ENCODE assay signal across 8 cellular contexts in genomic region chr3:44478055-44478468, GRCh38. TPM values are rescaled to one million over a fixed set of nuclear protein-coding genes. Genes with fewer than 3 reads are reported as not detected.
DNase-seq lines count a peak whose midpoint lies in the region; ATAC-seq lines count a peak whose summit lies in the region.

No MANE protein-coding gene starts in this region.

- H3K4me3 Mint-ChIP-seq in CD4-positive, CD25-positive, alpha-beta regulatory T cell = peak overlapping the region; percentile 92 to 98 (median 94)
- H3K4me3 Mint-ChIP-seq in naive thymus-derived CD8-positive, alpha-beta T cell = peak overlapping the region; percentile 86 to 96 (median 93)

- H3K36me3 ChIP-seq in CD4-positive, CD25-positive, alpha-beta regulatory T cell (ENCODE audit: control insufficient read depth, insufficient read depth, low read length) = no peaks in the 10 kb centered on the region

- no peaks in the 10 kb centered on the region for H3K9me3 ChIP-seq in CD4-positive, CD25-positive, alpha-beta regulatory T cell (ENCODE audit: control insufficient read depth in 2 of 2, low read length in 2 of 2)

- no peaks in the 10 kb centered on the region for H3K27me3 Mint-ChIP-seq in CD4-positive, CD25-positive, alpha-beta regulatory T cell
- no peaks in the 10 kb centered on the region for H3K27me3 Mint-ChIP-seq in naive thymus-derived CD8-positive, alpha-beta T cell

- H3K4me3 ChIP-seq in CD4-positive, CD25-positive, alpha-beta regulatory T cell (ENCODE audit: low read depth, low read length) = peak overlapping the region; percentile 55

- peaks cover 14 to 43% (median 29%) of the 10 kb centered on the region in 4 donors for H3K4me1 Mint-ChIP-seq in CD4-positive, CD25-positive, alpha-beta regulatory T cell
- peaks cover 16 to 38% (median 36%) of the 10 kb centered on the region in 4 donors for H3K4me1 Mint-ChIP-seq in naive thymus-derived CD8-positive, alpha-beta T cell

- H3K9me3 Mint-ChIP-seq in CD4-positive, CD25-positive, alpha-beta regulatory T cell = no peaks in the 10 kb centered on the region
- no peaks in the 10 kb centered on the region for H3K9me3 Mint-ChIP-seq in naive thymus-derived CD8-positive, alpha-beta T cell

- H3K36me3 Mint-ChIP-seq in CD4-positive, CD25-positive, alpha-beta regulatory T cell = no peaks in the 10 kb centered on the region
- H3K36me3 Mint-ChIP-seq in naive thymus-derived CD8-positive, alpha-beta T cell = no peaks in the 10 kb centered on the region

- no peak for ATAC-seq in CD4-positive, CD25-positive, alpha-beta regulatory T cell (ENCODE audit: low read depth in 2 of 2)
- no peak for ATAC-seq in naive thymus-derived CD8-positive, alpha-beta T cell

- POLR2A ChIA-PET in naive thymus-derived CD8-positive, alpha-beta T cell (lab: Charles Lee) = interaction anchor here (1.1 to 2.3 kb wide), 2 partner anchors 33 to 139 kb away, joined by 4 to 24 read pairs; partner anchors contain the start of gene TCAIM

- no peak overlapping the region for H3K27ac ChIP-seq in CD4-positive, CD25-positive, alpha-beta regulatory T cell (ENCODE audit: insufficient read depth, low read length, poor library complexity, severe bottlenecking)

- H3K27me3 ChIP-seq in CD4-positive, CD25-positive, alpha-beta regulatory T cell (ENCODE audit: control insufficient read depth, insufficient read depth, low read length) = no peaks in the 10 kb centered on the region

- H3K4me1 ChIP-seq in CD4-positive, CD25-positive, alpha-beta regulatory T cell (ENCODE audit: control insufficient read depth, insufficient read depth, low read length, poor library complexity, severe bottlenecking) = peaks cover 22% of the 10 kb centered on the region

- DNase-seq in CD4-positive, CD25-positive, alpha-beta regulatory T cell = peak in 1 of 3 donors; percentile 3
- DNase-seq in HuH-7 (ENCODE audit: low spot score) = peak; percentile 39
- DNase-seq in cerebellum (ENCODE audit: low spot score) = peak; percentile 39
- DNase-seq in naive thymus-derived CD8-positive, alpha-beta T cell = no peak
- no peak for DNase-seq in NCI-H2107 treated with DMSO at 0.1 percent for 48 hours (lab: John Stamatoyannopoulos, UW; ENCODE audit: unreplicated experiment)
- DNase-seq in NCI-H748 treated with DMSO at 0.1 percent for 48 hours (lab: John Stamatoyannopoulos, UW) = no peak
- DNase-seq in middle frontal gyrus (ENCODE audit: extremely low spot score, low spot score) = no peak
- no peak for DNase-seq in superior temporal gyrus (ENCODE audit: extremely low spot score)

- H3K27ac Mint-ChIP-seq in CD4-positive, CD25-positive, alpha-beta regulatory T cell = peak overlapping the region; percentile 48 to 80 (median 64)
- peak overlapping the region in 8 of 10 donors; percentile 79 to 94 (median 90) for H3K27ac Mint-ChIP-seq in naive thymus-derived CD8-positive, alpha-beta T cell

RNA-seq across cellular contexts. Expression of gene ZNF445, which starts 0.6 kb away (rescaled TPM):
- total RNA-seq in CD4-positive, CD25-positive, alpha-beta regulatory T cell = 14.5 TPM
- polyA plus RNA-seq in CD4-positive, CD25-positive, alpha-beta regulatory T cell = 1 to 10 TPM in 3 of 4 donors, under 1 TPM in 1; 0.79 to 3.9 (median 3.3) TPM
- total RNA-seq in cerebellum = 35.2 TPM
- total RNA-seq in naive thymus-derived CD8-positive, alpha-beta T cell = 10 to 100 TPM; 31.1 to 32.2 TPM
- 1 to 10 TPM; 2.8 to 3.3 (median 3.0) TPM for polyA plus RNA-seq in naive thymus-derived CD8-positive, alpha-beta T cell

Comparison
In these comparisons a context has a peak if more than half of its experiments do, and no peak if none do; other contexts are left out.
1. DNase-seq: peak in HuH-7 (single experiment) and cerebellum (single experiment); none in naive thymus-derived CD8-positive, alpha-beta T cell (0 of 10), NCI-H2107 treated with DMSO at 0.1 percent for 48 hours (single experiment), NCI-H748 treated with DMSO at 0.1 percent for 48 hours (single experiment), middle frontal gyrus (single experiment) and superior temporal gyrus (single experiment).